ENCODE assay signal across 1 cellular context in genomic region chr12:79935624-79936040, GRCh38.
TF ChIP-seq lines count a peak whose summit lies in the region.

No MANE protein-coding gene starts in this region.

TF ChIP-seq in SK-N-SH treated with all-trans-retinoic acid at 6 μM for 48 hours, 23 proteins besides CTCF, POLR2A, EP300 and RAD21 (continued from another document):
- TF ChIP-seq CSRNP3 (CRISPR knock-in tag; IDR thresholded peaks at IDR 0.05): no peak
- no peak for TF ChIP-seq TSHZ2 (CRISPR knock-in tag; IDR thresholded peaks at IDR 0.05)
